1 cellular context compared by ENCODE assay signal in genomic region chr2:232925153-232925768, GRCh38.
TF ChIP-seq lines count a peak whose summit lies in the region.

No MANE protein-coding gene starts in this region.

TF ChIP-seq in GM23338, 12 proteins besides CTCF, POLR2A, EP300 and RAD21 (continued from another document):
- no peak for TF ChIP-seq ZNF462 (CRISPR knock-in tag; IDR thresholded peaks at IDR 0.05)
- no peak for TF ChIP-seq ZNF114 (CRISPR knock-in tag; IDR thresholded peaks at IDR 0.05)
- no peak for TF ChIP-seq EZH2 (IDR thresholded peaks at IDR 0.05; ENCODE audit: low read depth, unreplicated experiment)
- TF ChIP-seq JUNB (IDR thresholded peaks at IDR 0.05; ENCODE audit: unreplicated experiment) = no peak
- no peak for TF ChIP-seq NANOG (IDR thresholded peaks at IDR 0.05; ENCODE audit: borderline replicate concordance)
- TF ChIP-seq REST (IDR thresholded peaks at IDR 0.05; ENCODE audit: unreplicated experiment) = no peak
- TF ChIP-seq, protein P1, sequence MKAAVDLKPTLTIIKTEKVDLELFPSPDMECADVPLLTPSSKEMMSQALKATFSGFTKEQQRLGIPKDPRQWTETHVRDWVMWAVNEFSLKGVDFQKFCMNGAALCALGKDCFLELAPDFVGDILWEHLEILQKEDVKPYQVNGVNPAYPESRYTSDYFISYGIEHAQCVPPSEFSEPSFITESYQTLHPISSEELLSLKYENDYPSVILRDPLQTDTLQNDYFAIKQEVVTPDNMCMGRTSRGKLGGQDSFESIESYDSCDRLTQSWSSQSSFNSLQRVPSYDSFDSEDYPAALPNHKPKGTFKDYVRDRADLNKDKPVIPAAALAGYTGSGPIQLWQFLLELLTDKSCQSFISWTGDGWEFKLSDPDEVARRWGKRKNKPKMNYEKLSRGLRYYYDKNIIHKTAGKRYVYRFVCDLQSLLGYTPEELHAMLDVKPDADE (IDR thresholded peaks at IDR 0.05) = no peak
- no peak for TF ChIP-seq CREB1 (CRISPR knock-in tag; IDR thresholded peaks at IDR 0.05; ENCODE audit: low read depth)
- no peak for TF ChIP-seq POLR2AphosphoS5 (IDR thresholded peaks at IDR 0.05; ENCODE audit: low read depth)
- no peak for TF ChIP-seq ZNF331 (CRISPR knock-in tag; IDR thresholded peaks at IDR 0.05; ENCODE audit: low read depth)
